19 cellular contexts compared by ENCODE assay signal in genomic region chr20:47800619-47801018, GRCh38. TPM values are rescaled to one million over a fixed set of nuclear protein-coding genes. Genes with fewer than 3 reads are reported as not detected.
A peak's percentile ranks its signal among the peaks of the same experiment; 100 is the strongest.
DNase-seq lines count a peak whose midpoint lies in the region; ATAC-seq and TF ChIP-seq lines count a peak whose summit lies in the region.
"Had no signal": no experiment of that assay in that cellular context is flagged by ENCODE, and none has a peak within 500 bp of the region (broad histone marks: within the 10 kb centered on the region; RNA-seq: fewer than 3 reads in every experiment).

No MANE protein-coding gene starts in this region.

- no peak overlapping the region for H3K4me3 Mint-ChIP-seq in chondrocyte (ENCODE audit: unreplicated experiment)
- H3K4me3 Mint-ChIP-seq in stimulated activated memory B cell treated with anti-CD40 and anti-IgM and Interleukin-4, amounts not matched to agents 10 μg/mL and 1 μg/mL and 100 μg/mL, for 72 hours = no peak overlapping the region
- H3K4me3 Mint-ChIP-seq: HFFc6 had no signal

- H3K9ac ChIP-seq in mesenchymal stem cell (ENCODE audit: low read length) = no peak overlapping the region
- H3K9ac ChIP-seq: GM23248 had no signal

- H3K27me3 ChIP-seq in BE2C (no peaks in the 10 kb centered on the region), mesenchymal stem cell (ENCODE audit: control insufficient read depth in 1 of 2, insufficient read depth in 1 of 2, low read length in 2 of 2) (peaks cover 28 to 60% of the 10 kb centered on the region in 2 experiments)

- H3K27ac Mint-ChIP-seq in chondrocyte (ENCODE audit: unreplicated experiment) = no peak overlapping the region
- H3K27ac Mint-ChIP-seq in stimulated activated memory B cell treated with anti-CD40 and anti-IgM and Interleukin-4, amounts not matched to agents 10 μg/mL and 1 μg/mL and 100 μg/mL, for 72 hours = no peak overlapping the region
- H3K27ac Mint-ChIP-seq: HFFc6 had no signal

- H3K9me3 ChIP-seq in BE2C = no peaks in the 10 kb centered on the region
- H3K9me3 ChIP-seq in mesenchymal stem cell (ENCODE audit: control insufficient read depth, low read length) = no peaks in the 10 kb centered on the region
- H3K9me3 ChIP-seq: A549, Caco-2 had no signal

- no peaks in the 10 kb centered on the region for H3K4me1 Mint-ChIP-seq in chondrocyte (ENCODE audit: low read depth)
- no peaks in the 10 kb centered on the region for H3K4me1 Mint-ChIP-seq in stimulated activated memory B cell treated with anti-CD40 and anti-IgM and Interleukin-4, amounts not matched to agents 10 μg/mL and 1 μg/mL and 100 μg/mL, for 72 hours

- no peak overlapping the region for H2BK5ac ChIP-seq in mesenchymal stem cell (ENCODE audit: low read depth, low read length, poor library complexity, severe bottlenecking)

- no peaks in the 10 kb centered on the region for H3K9me3 Mint-ChIP-seq in chondrocyte (ENCODE audit: low read depth)
- no peaks in the 10 kb centered on the region for H3K9me3 Mint-ChIP-seq in stimulated activated memory B cell treated with anti-CD40 and anti-IgM and Interleukin-4, amounts not matched to agents 10 μg/mL and 1 μg/mL and 100 μg/mL, for 72 hours
- H3K9me3 Mint-ChIP-seq: HFFc6 had no signal

- no peak overlapping the region for H3K4me2 ChIP-seq in mesenchymal stem cell (ENCODE audit: low read length, poor library complexity, severe bottlenecking)
- H3K4me2 ChIP-seq: A549 had no signal

- TF ChIP-seq CTCF in BE2C (IDR thresholded peaks at IDR 0.05; ENCODE audit: low read depth, low read length) = no peak
- TF ChIP-seq CTCF in chondrocyte (IDR thresholded peaks at IDR 0.05) = no peak

- peak overlapping the region; percentile 21 to 61 for H3K18ac ChIP-seq in mesenchymal stem cell (ENCODE audit: low read depth in 1 of 2, low read length in 2 of 2)

- no peak overlapping the region for H3K27ac ChIP-seq in mesenchymal stem cell (ENCODE audit: low read length, poor library complexity, severe bottlenecking)
- H3K27ac ChIP-seq: A549, GM23248 had no signal

- no peak overlapping the region for H2BK120ac ChIP-seq in mesenchymal stem cell (ENCODE audit: low read depth, low read length)

- H3K14ac ChIP-seq in mesenchymal stem cell (ENCODE audit: low read length in 2 of 2) = peak overlapping the region in 1 of 2 experiments; percentile 91

- no peaks in the 10 kb centered on the region for H3K79me1 ChIP-seq in mesenchymal stem cell (replicated peaks; ENCODE audit: low read length, poor library complexity, severe bottlenecking)

- no peak overlapping the region for H4K8ac ChIP-seq in mesenchymal stem cell (ENCODE audit: low read length)

- H2BK12ac ChIP-seq in mesenchymal stem cell (ENCODE audit: low read length in 2 of 2) = peak overlapping the region in 1 of 2 experiments; percentile 39

- H2AFZ ChIP-seq in mesenchymal stem cell (ENCODE audit: low read depth, low read length) = no peak overlapping the region
- H2AFZ ChIP-seq: GM23248 had no signal

- H4K91ac ChIP-seq in mesenchymal stem cell (ENCODE audit: low read length) = peak overlapping the region; percentile 25

- ATAC-seq in GM21737 (IDR thresholded peaks at IDR 0.05; ENCODE audit: unreplicated experiment) (no peak), GM19455 (IDR thresholded peaks at IDR 0.05; ENCODE audit: unreplicated experiment) (no peak)
- no peak for ATAC-seq in stimulated activated memory B cell treated with anti-CD40 and anti-IgM and Interleukin-4, amounts not matched to agents 10 μg/mL and 1 μg/mL and 100 μg/mL, for 72 hours
- ATAC-seq: A549, GM12878 had no signal

- no peaks in the 10 kb centered on the region for H3K36me3 ChIP-seq in BE2C
- H3K36me3 ChIP-seq in mesenchymal stem cell (ENCODE audit: control insufficient read depth in 1 of 2, insufficient read depth in 2 of 2, low read depth in 1 of 2, low read length in 2 of 2) = no peaks in the 10 kb centered on the region

- H3K23ac ChIP-seq in mesenchymal stem cell (ENCODE audit: low read length in 2 of 2) = no peak overlapping the region

- peaks cover 11% of the 10 kb centered on the region for H3K4me1 ChIP-seq in BE2C
- no peaks in the 10 kb centered on the region for H3K4me1 ChIP-seq in mesenchymal stem cell (ENCODE audit: control insufficient read depth, insufficient read depth, low read depth, low read length)
- H3K4me1 ChIP-seq: Caco-2 had no signal

- no peak overlapping the region for H3K4me3 ChIP-seq in BE2C (ENCODE audit: low read depth, low read length)
- no peak overlapping the region for H3K4me3 ChIP-seq in mesenchymal stem cell (ENCODE audit: insufficient read depth in 1 of 2, low read depth in 1 of 2, low read length in 2 of 2)
- H3K4me3 ChIP-seq: A549, GM12878, GM23248 had no signal

- no peak overlapping the region for H2AK5ac ChIP-seq in mesenchymal stem cell (ENCODE audit: low read length, severe bottlenecking)

- peaks cover 22% of the 10 kb centered on the region for H3K27me3 Mint-ChIP-seq in chondrocyte (ENCODE audit: low read depth)
- peaks cover 23% of the 10 kb centered on the region for H3K27me3 Mint-ChIP-seq in stimulated activated memory B cell treated with anti-CD40 and anti-IgM and Interleukin-4, amounts not matched to agents 10 μg/mL and 1 μg/mL and 100 μg/mL, for 72 hours

- H3K36me3 Mint-ChIP-seq in chondrocyte (ENCODE audit: low read depth) = no peaks in the 10 kb centered on the region
- H3K36me3 Mint-ChIP-seq in stimulated activated memory B cell treated with anti-CD40 and anti-IgM and Interleukin-4, amounts not matched to agents 10 μg/mL and 1 μg/mL and 100 μg/mL, for 72 hours = no peaks in the 10 kb centered on the region

- 81% methylated on average over 11 of the region's 11 CpGs for WGBS in mesenchymal stem cell

- no peak overlapping the region for H2BK15ac ChIP-seq in mesenchymal stem cell (ENCODE audit: low read depth, poor library complexity, severe bottlenecking)

- DNase-seq in BE2C (peak; percentile 68), NCI-H2171 (lab: John Stamatoyannopoulos, UW) (peak; percentile 41), chondrocyte (ENCODE audit: low spot score) (peak; percentile 72), mesenchymal stem cell (no peak)
- DNase-seq: Caco-2; DMS79; GM23248; HFFc6; MM.1S; NCI-H1105; NCI-H1930; NCI-H526; NK-92 treated with Interleukin-12 subunit alpha and Interleukin-12 subunit beta, amount 100 ng/mL, for 24 hours; SIG-M5 had no signal

- H3K4ac ChIP-seq in mesenchymal stem cell (ENCODE audit: low read depth in 1 of 2, low read length in 2 of 2) = no peak overlapping the region

RNA-seq across cellular contexts. Expression of gene SULF2, which starts 15.3 kb away (rescaled TPM):
- 95.1 TPM for polyA plus RNA-seq in BE2C (2012; ENCODE audit: insufficient read depth, insufficient read length, low read depth)
- 82.4 to 120 TPM (median 85.7 TPM) in 3 replicates for total RNA-seq in chondrocyte
- polyA plus RNA-seq in mesenchymal stem cell (2013, experiment 1 of 2) = 216 TPM
- 209 TPM for polyA plus RNA-seq in mesenchymal stem cell (2013, experiment 2 of 2)
